In genomic region chr13:24605923-24606372, GRCh38 we compare ENCODE assay signal across 9 cellular contexts.
DNase-seq lines count a peak whose midpoint lies in the region; ATAC-seq and TF ChIP-seq lines count a peak whose summit lies in the region.
"Had no signal": no experiment of that assay in that cellular context is flagged by ENCODE, and none has a peak within 500 bp of the region (broad histone marks: within the 10 kb centered on the region; RNA-seq: fewer than 3 reads in every experiment).

No MANE protein-coding gene starts in this region.

- no peak overlapping the region for H3K27ac ChIP-seq in mammary epithelial cell (ENCODE audit: insufficient read depth, low read depth, low read length)

- ATAC-seq in GM18519 (IDR thresholded peaks at IDR 0.05; ENCODE audit: low FRiP score, unreplicated experiment) (no peak), left cardiac atrium (no peak)

- no peak overlapping the region for H3K4me3 ChIP-seq in mammary epithelial cell (replicated peaks in 1 of 3; ENCODE audit: insufficient read depth in 1 of 3, low read depth in 2 of 3, low read length in 3 of 3)
- H3K4me3 ChIP-seq in retinal pigment epithelial cell (ENCODE audit: low read length): no peak overlapping the region

- CTCF ChIA-PET in mammary epithelial cell (lab: Charles Lee; ENCODE audit: low non-redundant PET): interaction anchor here (0.5 to 0.7 kb wide), 2 partner anchors 63 to 112 kb away, joined by 6 to 21 read pairs; no protein-coding TSS in a partner anchor

- peak overlapping the region; percentile 93 for H2AFZ ChIP-seq in mammary epithelial cell (ENCODE audit: low read depth, low read length)

- H3K9ac ChIP-seq in mammary epithelial cell (ENCODE audit: insufficient read depth, low read length): no peak overlapping the region

- no peaks in the 10 kb centered on the region for H4K20me1 ChIP-seq in mammary epithelial cell (ENCODE audit: insufficient read depth, low read length)

- no peak overlapping the region for H3K4me2 ChIP-seq in mammary epithelial cell (ENCODE audit: insufficient read depth, low read depth, low read length)

- BruUV-seq in mammary epithelial cell (replicated peaks; lab: Mats Ljungman, UMichigan): no TSS peak

- H3K79me2 ChIP-seq in mammary epithelial cell (ENCODE audit: insufficient read depth, low read length): no peaks in the 10 kb centered on the region

- intact Hi-C loops in mammary epithelial cell (cut with micrococcal nuclease): loop anchor here (1.0 kb wide), 2 partner anchors 65 to 122 kb away; no protein-coding TSS in a partner anchor
- intact Hi-C loops in left cardiac atrium (cut with DNase I): no loop called here

- TF ChIP-seq CTCF in LNCAP (IDR thresholded peaks at IDR 0.05): peak; percentile 28; the same call in 1 of the 2 replicates
- TF ChIP-seq CTCF in mammary epithelial cell (conservative IDR thresholded peaks at IDR 0.05 in 1 of 2, IDR thresholded peaks at IDR 0.05 in 1 of 2; ENCODE audit: extremely low read depth in 1 of 2, insufficient read depth in 1 of 2, low read depth in 1 of 2, low read length in 2 of 2): peak; percentile 47 to 61
- peak; percentile 42 for TF ChIP-seq CTCF in retinal pigment epithelial cell (conservative IDR thresholded peaks at IDR 0.05; ENCODE audit: low read depth, low read length)

- dilution Hi-C loops in mammary epithelial cell (cut with HindIII; ENCODE audit: low sequenced_read_pairs): no loop called here

- no peaks in the 10 kb centered on the region for H3K36me3 ChIP-seq in mammary epithelial cell (ENCODE audit: insufficient read depth, low read length)

- in situ Hi-C loops in mammary epithelial cell (cut with MboI; ENCODE audit: low sequenced_read_pairs in 2 of 2): loop anchor here (10.0 kb wide), 1 partner anchor 119 kb away; no protein-coding TSS in a partner anchor

- 46% methylated on average over 5 of the region's 6 CpGs for WGBS in mammary epithelial cell (ENCODE audit: low coverage, missing lambda C conversion rate)

- H3K27me3 ChIP-seq in mammary epithelial cell (ENCODE audit: insufficient read depth, low read length): no peaks in the 10 kb centered on the region

- H3K9me3 ChIP-seq in mammary epithelial cell (replicated peaks; ENCODE audit: insufficient read depth, low read length): no peaks in the 10 kb centered on the region

- DNase-seq in activated CD8-positive, alpha-beta memory T cell treated with anti-CD3 and anti-CD28 coated beads for 24 hours: peak; percentile 85
- no peak for DNase-seq in activated CD8-positive, alpha-beta memory T cell treated with anti-CD3 and anti-CD28 coated beads, Interleukin-2, amount 50 U/mL, for 48 hours
- DNase-seq in mammary epithelial cell (peak; percentile 36), retinal pigment epithelial cell (ENCODE audit: low read depth) (no peak), cerebellum (ENCODE audit: low spot score) (no peak), left cardiac atrium (no peak)
- DNase-seq: NCI-H2081 treated with DMSO at 0.1 percent for 48 hours had no signal

- peaks cover 7% of the 10 kb centered on the region for H3K4me1 ChIP-seq in mammary epithelial cell (ENCODE audit: insufficient read depth, low read length)

Comparison
In these comparisons a context has a peak if more than half of its experiments do, and no peak if none do; other contexts are left out.
1. DNase-seq: peak in activated CD8-positive, alpha-beta memory T cell treated with anti-CD3 and anti-CD28 coated beads for 24 hours (single experiment) and mammary epithelial cell (single experiment); none in activated CD8-positive, alpha-beta memory T cell treated with anti-CD3 and anti-CD28 coated beads, Interleukin-2, amount 50 U/mL, for 48 hours (single experiment), retinal pigment epithelial cell (single experiment), cerebellum (single experiment) and left cardiac atrium (single experiment).
2. Peak in every context shown above with its lines, with median percentiles within 50 percentile points of each other: CTCF ChIP-seq.